ENCODE assay signal across 7 cellular contexts in the genomic region with DNA sequence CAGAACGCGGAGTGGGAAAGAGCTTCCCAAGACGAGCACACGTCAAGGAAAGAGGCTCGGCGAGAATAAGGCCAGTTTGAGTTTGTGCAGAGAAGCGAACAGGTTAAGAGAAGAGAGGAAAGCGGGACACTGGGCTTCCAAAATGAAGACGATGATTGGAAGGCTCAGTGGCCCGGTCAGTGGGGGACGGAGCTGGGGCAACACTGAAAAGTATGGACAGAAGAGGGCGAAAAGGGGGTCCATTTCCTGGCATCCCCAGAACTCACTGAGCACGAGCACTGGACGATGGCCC. TPM values are rescaled to one million over a fixed set of nuclear protein-coding genes. Genes with fewer than 3 reads are reported as not detected.
DNase-seq lines count a peak whose midpoint lies in the region; ATAC-seq and TF ChIP-seq lines count a peak whose summit lies in the region.

No MANE protein-coding gene starts in this region.

- peaks cover 6% of the 10 kb centered on the region; the same call in 1 of the 3 replicates for H3K9me3 Mint-ChIP-seq in GM23338
- H3K9me3 Mint-ChIP-seq in T-cell, result no peaks in the 10 kb centered on the region
- H3K9me3 Mint-ChIP-seq in progenitor cell of endocrine pancreas (ENCODE audit: low read depth), result no peaks in the 10 kb centered on the region

- no peak for DNase-seq in GM23338 (ENCODE audit: low spot score)
- DNase-seq in T-cell, result peak in 3 of 34 experiments; percentile 0 to 10 (median 6)
- no peak for DNase-seq in fibroblast of lung (ENCODE audit: low read depth in 2 of 2)
- no peak for DNase-seq in progenitor cell of endocrine pancreas (ENCODE audit: low spot score, unreplicated experiment)
- no peak for DNase-seq in NCI-H187 treated with DMSO at 0.1 percent for 48 hours (lab: John Stamatoyannopoulos, UW)
- DNase-seq in central memory CD4-positive, alpha-beta T cell, result no peak

- H3K4me3 Mint-ChIP-seq in GM23338, result peak overlapping the region; percentile 100
- peak overlapping the region; percentile 95 to 97 (median 97) for H3K4me3 Mint-ChIP-seq in T-cell
- H3K4me3 Mint-ChIP-seq in progenitor cell of endocrine pancreas (ENCODE audit: low read depth), result peak overlapping the region; percentile 97

- CTCF ChIA-PET in T-cell (lab: Charles Lee), result interaction anchor here in 1 of 2 donors (0.7 to 0.8 kb wide), 2 partner anchors 48 to 56 kb away, joined by 3 to 4 read pairs; no protein-coding TSS in a partner anchor

- H3F3A ChIP-seq in GM23338 (replicated peaks; ENCODE audit: low read depth), result peaks cover 18% of the 10 kb centered on the region

- peaks cover 27% of the 10 kb centered on the region for H3K36me3 ChIP-seq in GM23338 (ENCODE audit: insufficient read depth)
- peaks cover 10% of the 10 kb centered on the region for H3K36me3 ChIP-seq in fibroblast of lung (ENCODE audit: control insufficient read depth, insufficient read depth, low read length)

- peak overlapping the region; percentile 95 for H3K4me3 ChIP-seq in GM23338
- peak overlapping the region; percentile 75 to 97 (median 94) for H3K4me3 ChIP-seq in fibroblast of lung (replicated peaks in 1 of 4; ENCODE audit: control extremely low read depth in 1 of 4, insufficient read depth in 1 of 4, low read depth in 3 of 4, low read length in 4 of 4)

- ATAC-seq in GM23338 (no peak), T-cell (replicated peaks in 1 of 4) (no peak), GM21529 (IDR thresholded peaks at IDR 0.05; ENCODE audit: unreplicated experiment) (no peak)

- 0 out of 2 replicates have a peak overlapping the region, but pooled peaks have one; percentile 54 for H2AFZ ChIP-seq in GM23338
- H2AFZ ChIP-seq in fibroblast of lung (ENCODE audit: low read length), result peak overlapping the region; percentile 79

- peak overlapping the region; percentile 43 for H3K9ac ChIP-seq in fibroblast of lung (ENCODE audit: insufficient read depth, low read length)

- H3K27ac Mint-ChIP-seq in GM23338 (peak overlapping the region; percentile 98), T-cell (peak overlapping the region; percentile 97 to 100), progenitor cell of endocrine pancreas (peak overlapping the region; percentile 96)

- peaks cover 13% of the 10 kb centered on the region for H3K4me1 Mint-ChIP-seq in GM23338
- H3K4me1 Mint-ChIP-seq in T-cell, result peaks cover 38 to 41% (median 40%) of the 10 kb centered on the region in 3 donors
- peaks cover 18% of the 10 kb centered on the region for H3K4me1 Mint-ChIP-seq in progenitor cell of endocrine pancreas (ENCODE audit: low read depth)

- H3K27me3 ChIP-seq in GM23338 (ENCODE audit: insufficient read depth) (no peaks in the 10 kb centered on the region), fibroblast of lung (ENCODE audit: control insufficient read depth, insufficient read depth, low read length) (no peaks in the 10 kb centered on the region)

- H3K9me2 ChIP-seq in GM23338 (ENCODE audit: insufficient read depth), result no peaks in the 10 kb centered on the region

- H3K4me2 ChIP-seq in GM23338, result peak overlapping the region; percentile 85
- peak overlapping the region; percentile 70 for H3K4me2 ChIP-seq in fibroblast of lung (ENCODE audit: extremely low read depth, insufficient read depth, low read length)

- H3K79me2 ChIP-seq in GM23338 (replicated peaks; ENCODE audit: insufficient read depth) (peaks cover 51% of the 10 kb centered on the region), fibroblast of lung (ENCODE audit: control insufficient read depth, insufficient read depth, low read length) (peaks cover 36% of the 10 kb centered on the region)

- peaks cover 9% of the 10 kb centered on the region for H3K4me1 ChIP-seq in GM23338 (ENCODE audit: insufficient read depth)
- H3K4me1 ChIP-seq in fibroblast of lung (ENCODE audit: control insufficient read depth, extremely low read depth, insufficient read depth, low read length), result no peaks in the 10 kb centered on the region

- TF ChIP-seq CTCF in GM23338 (conservative IDR thresholded peaks at IDR 0.05; ENCODE audit: low read depth in 2 of 2) (no peak), fibroblast of lung (conservative IDR thresholded peaks at IDR 0.05 in 1 of 2, IDR thresholded peaks at IDR 0.05 in 1 of 2; ENCODE audit: low read depth in 1 of 2, low read length in 2 of 2) (peak in 1 of 2 donors; percentile 14), progenitor cell of endocrine pancreas (IDR thresholded peaks at IDR 0.05; ENCODE audit: unreplicated experiment) (no peak)

- H3K9me3 ChIP-seq in fibroblast of lung (ENCODE audit: control insufficient read depth, insufficient read depth, low read depth, low read length), result no peaks in the 10 kb centered on the region

- POLR2A ChIA-PET in T-cell (lab: Charles Lee), result interaction anchor here in 1 of 2 donors (0.6 kb wide), 1 partner anchor 376 kb away, joined by 3 read pairs; no protein-coding TSS in a partner anchor

- H3K27me3 Mint-ChIP-seq in GM23338 (ENCODE audit: insufficient read depth, low read depth, poor library complexity), result peaks cover 10% of the 10 kb centered on the region
- H3K27me3 Mint-ChIP-seq in T-cell, result no peaks in the 10 kb centered on the region
- H3K27me3 Mint-ChIP-seq in progenitor cell of endocrine pancreas, result no peaks in the 10 kb centered on the region

- H3K36me3 Mint-ChIP-seq in GM23338 (ENCODE audit: low read depth), result peaks cover 53% of the 10 kb centered on the region
- peaks cover 15% of the 10 kb centered on the region for H3K36me3 Mint-ChIP-seq in T-cell
- peaks cover 10% of the 10 kb centered on the region for H3K36me3 Mint-ChIP-seq in progenitor cell of endocrine pancreas (ENCODE audit: insufficient read depth)

- H4K20me1 ChIP-seq in GM23338 (replicated peaks; ENCODE audit: insufficient read depth) (peaks cover 38% of the 10 kb centered on the region), fibroblast of lung (ENCODE audit: control insufficient read depth, extremely low read depth, insufficient read depth, low read length) (no peaks in the 10 kb centered on the region)

- H3K27ac ChIP-seq in GM23338 (ENCODE audit: low read depth) (peak overlapping the region; percentile 72; the same call in 1 of the 2 replicates), fibroblast of lung (ENCODE audit: insufficient read depth, low read length) (peak overlapping the region; percentile 82)

RNA-seq across cellular contexts. Expression of a gene that starts 0.3 kb away (rescaled TPM):
- 526 and 618 TPM in 2 replicates for total RNA-seq in GM23338 (2014; rRNA removed; shearing (Covaris generic))
- polyA plus RNA-seq in GM23338 (2016; fragmentation: Nextera tagmentation; extraction: Ambion mirVana), result 405 and 410 TPM in 2 replicates
- total RNA-seq in T-cell, result 100 to 1,000 TPM in 4 of 5 donors, 10 to 100 TPM in 1; 87.2 to 138 (median 124) TPM
- total RNA-seq in fibroblast of lung, result 391 and 397 TPM in 2 replicates
- 251 and 407 TPM in 2 replicates for polyA plus RNA-seq in fibroblast of lung
- 173 and 269 TPM in 2 replicates for polyA plus RNA-seq in fibroblast of lung (2012)
- 108 and 132 TPM in 2 replicates for polyA minus RNA-seq in fibroblast of lung (ENCODE audit: low replicate concordance)
- 260 and 270 TPM in 2 replicates for total RNA-seq in progenitor cell of endocrine pancreas

RNA-seq across cellular contexts. Expression of a gene that starts 0.5 kb away (rescaled TPM):
- total RNA-seq in GM23338 (2014; rRNA removed; shearing (Covaris generic)), result 0.66 and 2.5 TPM in 2 replicates
- polyA plus RNA-seq in GM23338 (2016; fragmentation: Nextera tagmentation; extraction: Ambion mirVana) (9.3 and 9.8 TPM in 2 replicates), fibroblast of lung (0.50 and 0.54 TPM in 2 replicates)
- total RNA-seq in T-cell (under 1 TPM in 1 of 5 donors, not detected in 4; 0.93 TPM), fibroblast of lung (0.50 TPM in 1 of 2 replicates, not detected in the other), progenitor cell of endocrine pancreas (0.65 and 0.95 TPM in 2 replicates)
- polyA plus RNA-seq in fibroblast of lung (2012), result 0.48 and 0.61 TPM in 2 replicates
- polyA minus RNA-seq in fibroblast of lung (ENCODE audit: low replicate concordance), result not detected in 2 replicates

RNA-seq across cellular contexts. Expression of a gene that starts 31.2 kb away (rescaled TPM):
- 1.6 and 1.7 TPM in 2 replicates for total RNA-seq in GM23338 (2014; rRNA removed; shearing (Covaris generic))
- polyA plus RNA-seq in GM23338 (2016; fragmentation: Nextera tagmentation; extraction: Ambion mirVana) (1.2 and 2.1 TPM in 2 replicates), fibroblast of lung (not detected in 2 replicates)
- total RNA-seq in T-cell (under 1 TPM in 1 of 5 donors, not detected in 4; 0.35 TPM), fibroblast of lung (not detected in 2 replicates), progenitor cell of endocrine pancreas (0.36 and 0.71 TPM in 2 replicates)
- polyA plus RNA-seq in fibroblast of lung (2012), result not detected in 2 replicates
- polyA minus RNA-seq in fibroblast of lung (ENCODE audit: low replicate concordance), result not detected in 2 replicates

RNA-seq across cellular contexts. Expression of a gene that starts 38.7 kb away (rescaled TPM):
- total RNA-seq in GM23338 (2014; rRNA removed; shearing (Covaris generic)), result not detected in 2 replicates
- polyA plus RNA-seq in GM23338 (2016; fragmentation: Nextera tagmentation; extraction: Ambion mirVana) (not detected in 2 replicates), fibroblast of lung (not detected in 2 replicates)
- total RNA-seq in T-cell (under 1 TPM in 2 of 5 donors, not detected in 3; 0.39 to 0.88 TPM), fibroblast of lung (not detected in 2 replicates), progenitor cell of endocrine pancreas (0.46 TPM in 1 of 2 replicates, not detected in the other)
- polyA plus RNA-seq in fibroblast of lung (2012), result not detected in 2 replicates
- not detected in 2 replicates for polyA minus RNA-seq in fibroblast of lung (ENCODE audit: low replicate concordance)

RNA-seq across cellular contexts. Expression of a gene that starts 42.4 kb away (rescaled TPM):
- total RNA-seq in GM23338 (2014; rRNA removed; shearing (Covaris generic)), result 41.9 and 50.5 TPM in 2 replicates
- polyA plus RNA-seq in GM23338 (2016; fragmentation: Nextera tagmentation; extraction: Ambion mirVana) (32.3 and 33.6 TPM in 2 replicates), fibroblast of lung (40.4 and 46.3 TPM in 2 replicates)
- total RNA-seq in T-cell (10 to 100 TPM; 18.7 to 25.4 (median 24.1) TPM), fibroblast of lung (71.9 and 93.5 TPM in 2 replicates), progenitor cell of endocrine pancreas (57.1 and 59.3 TPM in 2 replicates)
- 88.1 and 96.7 TPM in 2 replicates for polyA plus RNA-seq in fibroblast of lung (2012)
- polyA minus RNA-seq in fibroblast of lung (ENCODE audit: low replicate concordance), result 56.0 and 75.1 TPM in 2 replicates
